In the genomic region with DNA sequence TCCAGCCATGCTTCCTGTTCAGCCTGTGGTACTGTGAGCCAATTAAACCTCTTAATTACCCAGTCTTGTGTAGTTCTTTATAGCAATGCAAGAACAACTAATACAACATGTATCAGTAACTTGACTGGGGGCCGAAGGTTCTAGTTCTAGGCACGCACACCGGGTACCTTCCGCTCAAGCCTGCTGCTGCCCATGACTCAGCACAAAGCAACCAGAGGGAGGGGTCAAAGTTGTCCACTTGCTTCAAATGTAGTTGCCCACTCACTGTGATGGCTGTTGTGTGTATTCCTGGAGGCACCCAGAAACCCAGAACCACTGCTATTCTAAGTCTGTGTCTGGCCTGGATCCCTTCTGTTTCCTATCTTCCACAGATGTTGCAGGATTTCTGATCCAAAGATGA, we compare ENCODE assay signal across 2 cellular contexts.
TF ChIP-seq lines count a peak whose summit lies in the region.

No MANE protein-coding gene starts in this region.

TF ChIP-seq in A549, 52 proteins besides CTCF, POLR2A, EP300 and RAD21 (continued from another document):
- TF ChIP-seq MAFK (IDR thresholded peaks at IDR 0.05; ENCODE audit: partially characterized antibody), result peak; percentile 59
- TF ChIP-seq FOSL2 (IDR thresholded peaks at IDR 0.05), result no peak
- no peak for TF ChIP-seq FOSL2 (CRISPR knock-in tag; IDR thresholded peaks at IDR 0.05)
- TF ChIP-seq NFE2L2 (conservative IDR thresholded peaks at IDR 0.05; ENCODE audit: low read length), result peak; percentile 56; the same call in 1 of the 2 replicates
- no peak for TF ChIP-seq HOXA7 (CRISPR knock-in tag; IDR thresholded peaks at IDR 0.05)
- no peak for TF ChIP-seq EHMT2 (IDR thresholded peaks at IDR 0.05; ENCODE audit: low read depth)
- no peak for TF ChIP-seq ZC3H11A (IDR thresholded peaks at IDR 0.05)
- no peak for TF ChIP-seq CEBPB (IDR thresholded peaks at IDR 0.05)
- no peak for TF ChIP-seq KDM5A (IDR thresholded peaks at IDR 0.05)
- TF ChIP-seq GATA3 (IDR thresholded peaks at IDR 0.05; ENCODE audit: borderline replicate concordance), result no peak
- no peak for TF ChIP-seq RARB (CRISPR knock-in tag; IDR thresholded peaks at IDR 0.05)
- TF ChIP-seq, protein P1, sequence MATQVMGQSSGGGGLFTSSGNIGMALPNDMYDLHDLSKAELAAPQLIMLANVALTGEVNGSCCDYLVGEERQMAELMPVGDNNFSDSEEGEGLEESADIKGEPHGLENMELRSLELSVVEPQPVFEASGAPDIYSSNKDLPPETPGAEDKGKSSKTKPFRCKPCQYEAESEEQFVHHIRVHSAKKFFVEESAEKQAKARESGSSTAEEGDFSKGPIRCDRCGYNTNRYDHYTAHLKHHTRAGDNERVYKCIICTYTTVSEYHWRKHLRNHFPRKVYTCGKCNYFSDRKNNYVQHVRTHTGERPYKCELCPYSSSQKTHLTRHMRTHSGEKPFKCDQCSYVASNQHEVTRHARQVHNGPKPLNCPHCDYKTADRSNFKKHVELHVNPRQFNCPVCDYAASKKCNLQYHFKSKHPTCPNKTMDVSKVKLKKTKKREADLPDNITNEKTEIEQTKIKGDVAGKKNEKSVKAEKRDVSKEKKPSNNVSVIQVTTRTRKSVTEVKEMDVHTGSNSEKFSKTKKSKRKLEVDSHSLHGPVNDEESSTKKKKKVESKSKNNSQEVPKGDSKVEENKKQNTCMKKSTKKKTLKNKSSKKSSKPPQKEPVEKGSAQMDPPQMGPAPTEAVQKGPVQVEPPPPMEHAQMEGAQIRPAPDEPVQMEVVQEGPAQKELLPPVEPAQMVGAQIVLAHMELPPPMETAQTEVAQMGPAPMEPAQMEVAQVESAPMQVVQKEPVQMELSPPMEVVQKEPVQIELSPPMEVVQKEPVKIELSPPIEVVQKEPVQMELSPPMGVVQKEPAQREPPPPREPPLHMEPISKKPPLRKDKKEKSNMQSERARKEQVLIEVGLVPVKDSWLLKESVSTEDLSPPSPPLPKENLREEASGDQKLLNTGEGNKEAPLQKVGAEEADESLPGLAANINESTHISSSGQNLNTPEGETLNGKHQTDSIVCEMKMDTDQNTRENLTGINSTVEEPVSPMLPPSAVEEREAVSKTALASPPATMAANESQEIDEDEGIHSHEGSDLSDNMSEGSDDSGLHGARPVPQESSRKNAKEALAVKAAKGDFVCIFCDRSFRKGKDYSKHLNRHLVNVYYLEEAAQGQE (IDR thresholded peaks at IDR 0.05), result no peak

TF ChIP-seq in WTC11, 78 proteins besides CTCF, POLR2A, EP300 and RAD21 (continued from another document):
- TF ChIP-seq, protein P2, sequence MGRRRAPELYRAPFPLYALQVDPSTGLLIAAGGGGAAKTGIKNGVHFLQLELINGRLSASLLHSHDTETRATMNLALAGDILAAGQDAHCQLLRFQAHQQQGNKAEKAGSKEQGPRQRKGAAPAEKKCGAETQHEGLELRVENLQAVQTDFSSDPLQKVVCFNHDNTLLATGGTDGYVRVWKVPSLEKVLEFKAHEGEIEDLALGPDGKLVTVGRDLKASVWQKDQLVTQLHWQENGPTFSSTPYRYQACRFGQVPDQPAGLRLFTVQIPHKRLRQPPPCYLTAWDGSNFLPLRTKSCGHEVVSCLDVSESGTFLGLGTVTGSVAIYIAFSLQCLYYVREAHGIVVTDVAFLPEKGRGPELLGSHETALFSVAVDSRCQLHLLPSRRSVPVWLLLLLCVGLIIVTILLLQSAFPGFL (CRISPR knock-in tag; IDR thresholded peaks at IDR 0.05; ENCODE audit: borderline replicate concordance), result no peak
- TF ChIP-seq SP1 (CRISPR knock-in tag; conservative IDR thresholded peaks at IDR 0.05) (no peak), TP53 (CRISPR knock-in tag; IDR thresholded peaks at IDR 0.05) (no peak), TCF7 (CRISPR knock-in tag; IDR thresholded peaks at IDR 0.05; ENCODE audit: low read depth) (no peak), RORB (CRISPR knock-in tag; IDR thresholded peaks at IDR 0.05) (no peak), NFE2L1 (CRISPR knock-in tag; IDR thresholded peaks at IDR 0.05) (no peak), JAZF1 (CRISPR knock-in tag; IDR thresholded peaks at IDR 0.05) (no peak), FOXJ3 (CRISPR knock-in tag; IDR thresholded peaks at IDR 0.05; ENCODE audit: borderline replicate concordance) (no peak), ZNF396 (CRISPR knock-in tag; IDR thresholded peaks at IDR 0.05; ENCODE audit: borderline replicate concordance) (no peak), MYBL2 (CRISPR knock-in tag; IDR thresholded peaks at IDR 0.05) (no peak)
- TF ChIP-seq, protein P3, sequence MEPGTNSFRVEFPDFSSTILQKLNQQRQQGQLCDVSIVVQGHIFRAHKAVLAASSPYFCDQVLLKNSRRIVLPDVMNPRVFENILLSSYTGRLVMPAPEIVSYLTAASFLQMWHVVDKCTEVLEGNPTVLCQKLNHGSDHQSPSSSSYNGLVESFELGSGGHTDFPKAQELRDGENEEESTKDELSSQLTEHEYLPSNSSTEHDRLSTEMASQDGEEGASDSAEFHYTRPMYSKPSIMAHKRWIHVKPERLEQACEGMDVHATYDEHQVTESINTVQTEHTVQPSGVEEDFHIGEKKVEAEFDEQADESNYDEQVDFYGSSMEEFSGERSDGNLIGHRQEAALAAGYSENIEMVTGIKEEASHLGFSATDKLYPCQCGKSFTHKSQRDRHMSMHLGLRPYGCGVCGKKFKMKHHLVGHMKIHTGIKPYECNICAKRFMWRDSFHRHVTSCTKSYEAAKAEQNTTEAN (CRISPR knock-in tag; IDR thresholded peaks at IDR 0.05), result no peak
- TF ChIP-seq, protein P4, sequence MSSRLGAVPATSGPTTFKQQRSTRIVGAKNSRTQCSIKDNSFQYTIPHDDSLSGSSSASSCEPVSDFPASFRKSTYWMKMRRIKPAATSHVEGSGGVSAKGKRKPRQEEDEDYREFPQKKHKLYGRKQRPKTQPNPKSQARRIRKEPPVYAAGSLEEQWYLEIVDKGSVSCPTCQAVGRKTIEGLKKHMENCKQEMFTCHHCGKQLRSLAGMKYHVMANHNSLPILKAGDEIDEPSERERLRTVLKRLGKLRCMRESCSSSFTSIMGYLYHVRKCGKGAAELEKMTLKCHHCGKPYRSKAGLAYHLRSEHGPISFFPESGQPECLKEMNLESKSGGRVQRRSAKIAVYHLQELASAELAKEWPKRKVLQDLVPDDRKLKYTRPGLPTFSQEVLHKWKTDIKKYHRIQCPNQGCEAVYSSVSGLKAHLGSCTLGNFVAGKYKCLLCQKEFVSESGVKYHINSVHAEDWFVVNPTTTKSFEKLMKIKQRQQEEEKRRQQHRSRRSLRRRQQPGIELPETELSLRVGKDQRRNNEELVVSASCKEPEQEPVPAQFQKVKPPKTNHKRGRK (CRISPR knock-in tag; IDR thresholded peaks at IDR 0.05; ENCODE audit: borderline replicate concordance), result no peak
- TF ChIP-seq, protein P5, sequence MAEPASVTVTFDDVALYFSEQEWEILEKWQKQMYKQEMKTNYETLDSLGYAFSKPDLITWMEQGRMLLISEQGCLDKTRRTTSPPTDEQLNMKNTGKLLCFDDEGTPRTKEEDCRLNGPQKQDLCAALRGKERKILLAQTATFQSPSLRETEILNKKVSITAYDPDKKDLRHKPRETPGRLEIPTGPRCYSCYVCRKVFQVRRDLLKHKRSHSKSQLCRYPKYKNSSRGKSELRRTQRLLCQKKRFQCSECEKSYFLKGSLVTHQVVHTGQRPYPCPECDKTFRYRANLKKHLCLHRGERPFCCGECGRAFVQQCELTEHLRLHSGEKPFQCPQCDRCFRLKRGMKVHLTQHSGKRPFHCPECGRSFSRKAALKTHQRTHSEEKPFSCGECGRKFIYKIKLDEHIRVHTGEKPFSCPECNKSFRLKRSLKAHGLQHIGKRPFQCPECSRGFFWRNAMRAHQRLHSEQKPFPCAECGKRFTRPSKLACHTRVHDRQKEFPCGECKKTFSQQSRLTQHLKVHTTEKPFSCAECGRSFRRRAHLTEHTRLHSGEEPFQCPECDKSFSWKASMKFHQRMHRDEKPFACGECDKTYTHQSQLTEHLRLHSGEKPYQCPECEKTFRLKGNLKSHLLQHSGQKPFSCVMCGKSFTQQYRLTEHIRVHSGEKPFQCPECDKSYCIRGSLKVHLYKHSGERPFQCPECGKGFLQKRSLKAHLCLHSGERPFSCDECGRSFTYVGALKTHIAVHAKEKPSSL (CRISPR knock-in tag; conservative IDR thresholded peaks at IDR 0.05), result no peak
- TF ChIP-seq, protein P6, sequence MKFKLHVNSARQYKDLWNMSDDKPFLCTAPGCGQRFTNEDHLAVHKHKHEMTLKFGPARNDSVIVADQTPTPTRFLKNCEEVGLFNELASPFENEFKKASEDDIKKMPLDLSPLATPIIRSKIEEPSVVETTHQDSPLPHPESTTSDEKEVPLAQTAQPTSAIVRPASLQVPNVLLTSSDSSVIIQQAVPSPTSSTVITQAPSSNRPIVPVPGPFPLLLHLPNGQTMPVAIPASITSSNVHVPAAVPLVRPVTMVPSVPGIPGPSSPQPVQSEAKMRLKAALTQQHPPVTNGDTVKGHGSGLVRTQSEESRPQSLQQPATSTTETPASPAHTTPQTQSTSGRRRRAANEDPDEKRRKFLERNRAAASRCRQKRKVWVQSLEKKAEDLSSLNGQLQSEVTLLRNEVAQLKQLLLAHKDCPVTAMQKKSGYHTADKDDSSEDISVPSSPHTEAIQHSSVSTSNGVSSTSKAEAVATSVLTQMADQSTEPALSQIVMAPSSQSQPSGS (CRISPR knock-in tag; IDR thresholded peaks at IDR 0.05; ENCODE audit: borderline replicate concordance, low read depth), result no peak
TF ChIP-seq in WTC11: peak in this region for 0.
